Comparison of ENCODE assay signal across 25 cellular contexts in genomic region chr7:107782374-107782773, GRCh38. TPM values are rescaled to one million over a fixed set of nuclear protein-coding genes. Genes with fewer than 3 reads are reported as not detected.
"Had no signal": no experiment of that assay in that cellular context is flagged by ENCODE, and none has a peak within 500 bp of the region (broad histone marks: within the 10 kb centered on the region; RNA-seq: fewer than 3 reads in every experiment).

No MANE protein-coding gene starts in this region.

- H3K4me1 ChIP-seq: SJCRH30 had no signal

- H3K27me3 ChIP-seq: SJCRH30 had no signal

- H3K27ac ChIP-seq: SJCRH30 had no signal

- H3K4me3 ChIP-seq: SJCRH30 had no signal

- DNase-seq: IMR-90; Karpas-422; KG1; MM.1S; NCI-H1092 treated with DMSO at 0.1 percent for 48 hours; NCI-H1436; NCI-H1694; NCI-H187 treated with DMSO at 0.1 percent for 48 hours; NCI-H2029 treated with DMSO at 0.1 percent for 48 hours; NCI-H2227 treated with DMSO at 0.1 percent for 48 hours; NCI-H524; NCI-H526 treated with DMSO at 0.1 percent for 48 hours; NK-92 treated with Interleukin-12 subunit alpha and Interleukin-12 subunit beta, amount 100 ng/mL, for 24 hours; PC-3; SHP77 treated with DMSO at 0.1 percent for 48 hours; SJCRH30 had no signal

- ATAC-seq: HepG2, Panc1, PC-3, Right ventricle myocardium inferior, SK-N-SH treated with all-trans-retinoic acid at 6 μM for 48 hours had no signal

- H3K9me3 ChIP-seq: SJCRH30 had no signal

- H3K36me3 ChIP-seq: SJCRH30 had no signal

- FAIRE-seq: HepG2 had no signal

RNA-seq across cellular contexts. Expression of gene SLC26A3, which starts 20.6 kb away (rescaled TPM):
- total RNA-seq: HT1080, IMR-90, M059J, NCI-H460, OCI-LY7, PC-3, Right ventricle myocardium inferior, RPMI7951, SJCRH30 had no signal
- polyA plus RNA-seq: IMR-90 had no signal
